1 cellular context compared by ENCODE assay signal in genomic region chr17:4438162-4438944, GRCh38.
TF ChIP-seq lines count a peak whose summit lies in the region.

No MANE protein-coding gene starts in this region.

TF ChIP-seq in HepG2, 621 proteins besides CTCF, POLR2A, EP300 and RAD21 (continued from another document):
- TF ChIP-seq IRF1 (CRISPR knock-in tag; IDR thresholded peaks at IDR 0.05; ENCODE audit: low read depth) (no peak), ZNF350 (CRISPR knock-in tag; IDR thresholded peaks at IDR 0.05; ENCODE audit: borderline replicate concordance, low read depth) (no peak), ZMYM3 (CRISPR knock-in tag; IDR thresholded peaks at IDR 0.05) (peak; percentile 88), ZBTB43 (CRISPR knock-in tag; conservative IDR thresholded peaks at IDR 0.05) (no peak), SALL1 (CRISPR knock-in tag; IDR thresholded peaks at IDR 0.05) (peak; percentile 23; the same call in 1 of the 2 replicates), ZNF629 (CRISPR knock-in tag; conservative IDR thresholded peaks at IDR 0.05) (peak; percentile 91), ZBTB37 (CRISPR knock-in tag; IDR thresholded peaks at IDR 0.05) (no peak), NCOA1 (CRISPR knock-in tag; IDR thresholded peaks at IDR 0.05) (no peak), ZNF407 (CRISPR knock-in tag; IDR thresholded peaks at IDR 0.05; ENCODE audit: not compliant biosample characterization) (no peak), ZBTB14 (CRISPR knock-in tag; IDR thresholded peaks at IDR 0.05) (no peak)
